ENCODE assay signal across 8 cellular contexts in genomic region chr11:16820324-16821092, GRCh38.
DNase-seq lines count a peak whose midpoint lies in the region; ATAC-seq and TF ChIP-seq lines count a peak whose summit lies in the region.

No MANE protein-coding gene starts in this region.

- peaks cover 2% of the 10 kb centered on the region for H3K27me3 Mint-ChIP-seq in activated CD4-positive, alpha-beta T cell treated with anti-CD3 and anti-CD28 coated beads, Interleukin-2, amount 10 ng/mL, durations not matched to agents 7 days and 5 days

- DNase-seq in BJ (ENCODE audit: low read depth) (peak; percentile 20), NCI-H460 (ENCODE audit: extremely low read depth, low read depth) (peak; percentile 34), ecto neural progenitor cell (ENCODE audit: low spot score) (peak; percentile 84), medulla oblongata (ENCODE audit: extremely low spot score) (peak; percentile 87)
- peak; percentile 72 for DNase-seq in activated CD4-positive, alpha-beta T cell treated with anti-CD3 and anti-CD28 coated beads, Interleukin-2, amount 10 ng/mL, durations not matched to agents 7 days and 5 days
- DNase-seq in stimulated activated CD8-positive, alpha-beta memory T cell treated with anti-CD3 and anti-CD28 coated beads, Interleukin-15, amount 100 ng/mL, for 4 hours (ENCODE audit: low read depth in 2 of 2) = peak; percentile 16 to 32

- ATAC-seq in GM19025 (IDR thresholded peaks at IDR 0.05; ENCODE audit: low read depth, unreplicated experiment) (peak; percentile 90), HG03196 (IDR thresholded peaks at IDR 0.05; ENCODE audit: unreplicated experiment) (peak; percentile 83)

- H3K36me3 ChIP-seq in BJ (ENCODE audit: control insufficient read depth, insufficient read depth, low read length) = no peaks in the 10 kb centered on the region

- CTCF ChIA-PET in BJ (lab: Yijun Ruan, JAX) = interaction anchor here (0.6 to 4.4 kb wide), 31 partner anchors 10 to 707 kb away, joined by 3 to 36 read pairs (median 5); no protein-coding TSS in a partner anchor
- CTCF ChIA-PET in activated CD4-positive, alpha-beta T cell treated with anti-CD3 and anti-CD28 coated beads, Interleukin-2, amount 10 ng/mL, durations not matched to agents 7 days and 5 days (lab: Charles Lee) = interaction anchor here (0.7 to 1.8 kb wide), 7 partner anchors 9 to 243 kb away, joined by 3 to 6 read pairs (median 4); no protein-coding TSS in a partner anchor

- POLR2A ChIA-PET in BJ (lab: Charles Lee) = no interaction called here
- POLR2A ChIA-PET in activated CD4-positive, alpha-beta T cell treated with anti-CD3 and anti-CD28 coated beads, Interleukin-2, amount 10 ng/mL, durations not matched to agents 7 days and 5 days (lab: Charles Lee) = no interaction called here

- H3K36me3 Mint-ChIP-seq in activated CD4-positive, alpha-beta T cell treated with anti-CD3 and anti-CD28 coated beads, Interleukin-2, amount 10 ng/mL, durations not matched to agents 7 days and 5 days (ENCODE audit: low read depth) = no peaks in the 10 kb centered on the region

- no peak overlapping the region for H3K4me3 ChIP-seq in BJ (ENCODE audit: low read depth, low read length)

- H3K4me1 Mint-ChIP-seq in activated CD4-positive, alpha-beta T cell treated with anti-CD3 and anti-CD28 coated beads, Interleukin-2, amount 10 ng/mL, durations not matched to agents 7 days and 5 days = no peaks in the 10 kb centered on the region

- H3K4me3 Mint-ChIP-seq in activated CD4-positive, alpha-beta T cell treated with anti-CD3 and anti-CD28 coated beads, Interleukin-2, amount 10 ng/mL, durations not matched to agents 7 days and 5 days = no peak overlapping the region

- H3K27me3 ChIP-seq in BJ (ENCODE audit: control insufficient read depth, insufficient read depth, low read length) = no peaks in the 10 kb centered on the region; the same call in 1 of the 2 replicates

- H3K9me3 Mint-ChIP-seq in activated CD4-positive, alpha-beta T cell treated with anti-CD3 and anti-CD28 coated beads, Interleukin-2, amount 10 ng/mL, durations not matched to agents 7 days and 5 days = no peaks in the 10 kb centered on the region

- no peak overlapping the region for H3K27ac Mint-ChIP-seq in activated CD4-positive, alpha-beta T cell treated with anti-CD3 and anti-CD28 coated beads, Interleukin-2, amount 10 ng/mL, durations not matched to agents 7 days and 5 days

- peak; percentile 91 for TF ChIP-seq CTCF in BJ (IDR thresholded peaks at IDR 0.05; ENCODE audit: insufficient read depth, low read depth, low read length)

Comparison
In these comparisons a context has a peak if more than half of its experiments do, and no peak if none do; other contexts are left out.
1. DNase-seq: peak in every context shown above with its lines; median percentile 87 in medulla oblongata; 84 in ecto neural progenitor cell; 72 in activated CD4-positive, alpha-beta T cell treated with anti-CD3 and anti-CD28 coated beads, Interleukin-2, amount 10 ng/mL, durations not matched to agents 7 days and 5 days; 34 in NCI-H460; 24 in stimulated activated CD8-positive, alpha-beta memory T cell treated with anti-CD3 and anti-CD28 coated beads, Interleukin-15, amount 100 ng/mL, for 4 hours; 20 in BJ.